9 cellular contexts compared by ENCODE assay signal in the genomic region with DNA sequence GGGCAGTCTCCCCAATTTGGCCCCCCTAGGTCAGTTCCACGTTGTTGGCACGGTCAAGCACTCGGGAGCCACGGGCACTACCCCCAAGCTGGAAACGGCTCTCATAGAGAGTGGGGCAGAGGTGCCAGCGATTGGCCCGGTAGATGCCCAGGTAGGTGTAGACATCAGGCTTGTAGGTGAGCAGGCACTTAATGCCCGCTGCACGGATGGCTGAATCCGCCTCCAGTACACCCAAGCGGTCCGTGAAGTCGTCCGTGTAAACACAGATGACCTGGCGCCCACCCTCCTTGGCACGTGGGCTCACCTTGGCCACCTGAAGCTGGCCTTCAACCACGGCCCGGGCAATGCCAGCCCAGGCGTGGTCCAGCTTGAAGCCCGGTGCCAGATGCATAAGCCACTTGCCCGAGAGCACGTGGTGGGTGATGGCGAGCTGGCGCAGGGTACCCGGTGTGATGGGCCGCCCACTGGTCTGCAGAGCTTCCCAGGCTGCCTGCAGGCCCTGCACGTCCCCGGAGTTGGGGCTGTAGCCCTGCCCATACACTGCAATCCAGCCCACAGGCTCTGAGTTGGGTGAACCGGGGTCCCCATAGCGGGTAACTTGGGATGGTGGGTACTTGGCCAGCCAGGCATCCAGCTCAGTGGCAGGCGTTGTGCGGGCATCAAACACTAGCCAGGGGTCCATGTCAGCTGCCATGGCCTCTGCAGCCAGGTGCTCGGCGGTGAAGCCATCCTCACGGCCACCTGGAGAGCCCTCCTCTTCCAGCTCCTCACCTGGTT. TPM values are rescaled to one million over a fixed set of nuclear protein-coding genes. Genes with fewer than 3 reads are reported as not detected.
A peak's percentile ranks its signal among the peaks of the same experiment; 100 is the strongest.
DNase-seq lines count a peak whose midpoint lies in the region; ATAC-seq, FAIRE-seq and TF ChIP-seq lines count a peak whose summit lies in the region.
"Had no signal": no experiment of that assay in that cellular context is flagged by ENCODE, and none has a peak within 500 bp of the region (broad histone marks: within the 10 kb centered on the region; RNA-seq: fewer than 3 reads in every experiment).

No MANE protein-coding gene starts in this region.

- intact Hi-C loops in dorsolateral prefrontal cortex (cut with DNase I): loop anchor here (2.0 to 5.0 kb wide), 3 partner anchors 27 to 59 kb away; a partner anchor contains a TSS

- H3K4me1 ChIP-seq in KMS-11 (ENCODE audit: low read depth, poor library complexity, severe bottlenecking): peaks cover 27% of the 10 kb centered on the region

- H3K27ac ChIP-seq in KMS-11: no peak overlapping the region
- peak overlapping the region in 53 of 59 donors; percentile 8 to 99 (median 95) for H3K27ac ChIP-seq in dorsolateral prefrontal cortex

- peaks cover 13% of the 10 kb centered on the region; the same call in 1 of the 2 replicates for H3K79me2 ChIP-seq in KMS-11 (ENCODE audit: insufficient read depth, low read depth)

- FAIRE-seq in RCC 7860 (lab: Jason Lieb, UNC): no peak

- H3K36me3 ChIP-seq in KMS-11 (ENCODE audit: insufficient read depth): no peaks in the 10 kb centered on the region

- CTCF ChIA-PET in AG04449 (lab: Yijun Ruan, JAX): interaction anchor here (0.8 to 2.1 kb wide), 7 partner anchors 16 to 105 kb away, joined by 3 to 20 read pairs (median 6); a partner anchor contains a TSS

- H2AFZ ChIP-seq in KMS-11 (ENCODE audit: low read depth): no peak overlapping the region

- POLR2A ChIA-PET in AG04449 (lab: Yijun Ruan, JAX): interaction anchor here (0.6 to 7.1 kb wide), 6 partner anchors 14 to 33 kb away, joined by 3 to 127 read pairs (median 4); a partner anchor contains a TSS

- H3K9ac ChIP-seq in KMS-11: peak overlapping the region; percentile 82; the same call in 1 of the 2 replicates

- H3K4me2 ChIP-seq in KMS-11: peak overlapping the region; percentile 85

- H3K4me3 ChIP-seq in AG04449 (ENCODE audit: low read depth, low read length) (peak overlapping the region; percentile 92), KMS-11 (IDR thresholded peaks at IDR 0.05; ENCODE audit: insufficient read depth, low read depth, low read length) (no peak overlapping the region), dorsolateral prefrontal cortex (peak overlapping the region; percentile 67 to 100 (median 98))

- no peaks in the 10 kb centered on the region for H4K20me1 ChIP-seq in KMS-11 (ENCODE audit: insufficient read depth)

- DNase-seq in AG04449 (ENCODE audit: low read depth, low spot score) (no peak), dorsolateral prefrontal cortex (no peak), myocyte (ENCODE audit: low read depth) (peak; percentile 39), NCI-H2171 treated with DMSO at 0.1 percent for 48 hours (lab: John Stamatoyannopoulos, UW) (no peak), RCC 7860 (ENCODE audit: low spot score) (no peak)
- no peak for DNase-seq in effector CD4-positive, alpha-beta T cell

- H3K27me3 ChIP-seq in KMS-11 (ENCODE audit: insufficient read depth, low read depth): no peaks in the 10 kb centered on the region
- no peaks in the 10 kb centered on the region for H3K27me3 ChIP-seq in dorsolateral prefrontal cortex

- TF ChIP-seq CTCF in AG04449 (IDR thresholded peaks at IDR 0.05; ENCODE audit: insufficient read depth, low read length, missing control alignments) (no peak), KMS-11 (conservative IDR thresholded peaks at IDR 0.05; ENCODE audit: low read depth, low read length) (no peak), dorsolateral prefrontal cortex (IDR thresholded peaks at IDR 0.05 in 54 of 56, conservative IDR thresholded peaks at IDR 0.05 in 2 of 56; ENCODE audit: low read depth in 1 of 56, partially characterized antibody in 56 of 56) (no peak)

- ATAC-seq in GM21786 (IDR thresholded peaks at IDR 0.05; ENCODE audit: unreplicated experiment): no peak

RNA-seq across cellular contexts. Expression of a gene that starts 1.2 kb away (rescaled TPM):
- total RNA-seq in dorsolateral prefrontal cortex: 10 to 100 TPM; 53.5 to 95.7 (median 73.6) TPM
- 30.5 and 36.2 TPM in 2 replicates for total RNA-seq in myocyte
- polyA plus RNA-seq in myocyte (2012): 74.2 TPM

RNA-seq across cellular contexts. Expression of a gene that starts 1.6 kb away (rescaled TPM):
- total RNA-seq in dorsolateral prefrontal cortex (100 to 1,000 TPM in 49 of 120 experiments, 10 to 100 TPM in 71; 54.9 to 148 (median 96.3) TPM), myocyte (133 and 165 TPM in 2 replicates)
- polyA plus RNA-seq in myocyte (2012): 306 TPM

RNA-seq across cellular contexts. Expression of a gene that starts 17.4 kb away (rescaled TPM):
- 1 to 10 TPM in 55 of 120 experiments, under 1 TPM in 41, not detected in 24; 0.30 to 6.6 (median 1.2) TPM for total RNA-seq in dorsolateral prefrontal cortex
- 7.5 and 11.6 TPM in 2 replicates for total RNA-seq in myocyte
- polyA plus RNA-seq in myocyte (2012): 9.1 TPM

RNA-seq across cellular contexts. Expression of a gene that starts 27.1 kb away (rescaled TPM):
- total RNA-seq in dorsolateral prefrontal cortex: 100 to 1,000 TPM in 4 of 120 experiments, 10 to 100 TPM in 116; 37.7 to 126 (median 71.6) TPM
- total RNA-seq in myocyte: 76.4 and 102 TPM in 2 replicates
- 61.1 TPM for polyA plus RNA-seq in myocyte (2012)

RNA-seq across cellular contexts. Expression of a gene that starts 27.7 kb away (rescaled TPM):
- under 1 TPM in 8 of 120 experiments, not detected in 112; 0.35 to 0.86 (median 0.52) TPM for total RNA-seq in dorsolateral prefrontal cortex
- not detected in 2 replicates for total RNA-seq in myocyte
- not detected for polyA plus RNA-seq in myocyte (2012)
- total RNA-seq: T-helper 1 cell treated with Interleukin-12 subunit alpha and Interleukin-12 subunit beta and Interleukin-4 antibody, amounts not matched to agents 30 ng/mL and 1 ng/mL, for 36 hours had no signal
